In genomic region chr17:7495906-7496434, GRCh38 we compare ENCODE assay signal across 1 cellular context.
TF ChIP-seq lines count a peak whose summit lies in the region.

No MANE protein-coding gene starts in this region.

TF ChIP-seq in endothelial cell of umbilical vein, 7 proteins besides CTCF, POLR2A, EP300 and RAD21:
- no peak for TF ChIP-seq GATA2 (IDR thresholded peaks at IDR 0.05; ENCODE audit: insufficient read depth, insufficient read length, low read depth, low read length)
